Comparison of ENCODE assay signal across 8 cellular contexts in the genomic region with DNA sequence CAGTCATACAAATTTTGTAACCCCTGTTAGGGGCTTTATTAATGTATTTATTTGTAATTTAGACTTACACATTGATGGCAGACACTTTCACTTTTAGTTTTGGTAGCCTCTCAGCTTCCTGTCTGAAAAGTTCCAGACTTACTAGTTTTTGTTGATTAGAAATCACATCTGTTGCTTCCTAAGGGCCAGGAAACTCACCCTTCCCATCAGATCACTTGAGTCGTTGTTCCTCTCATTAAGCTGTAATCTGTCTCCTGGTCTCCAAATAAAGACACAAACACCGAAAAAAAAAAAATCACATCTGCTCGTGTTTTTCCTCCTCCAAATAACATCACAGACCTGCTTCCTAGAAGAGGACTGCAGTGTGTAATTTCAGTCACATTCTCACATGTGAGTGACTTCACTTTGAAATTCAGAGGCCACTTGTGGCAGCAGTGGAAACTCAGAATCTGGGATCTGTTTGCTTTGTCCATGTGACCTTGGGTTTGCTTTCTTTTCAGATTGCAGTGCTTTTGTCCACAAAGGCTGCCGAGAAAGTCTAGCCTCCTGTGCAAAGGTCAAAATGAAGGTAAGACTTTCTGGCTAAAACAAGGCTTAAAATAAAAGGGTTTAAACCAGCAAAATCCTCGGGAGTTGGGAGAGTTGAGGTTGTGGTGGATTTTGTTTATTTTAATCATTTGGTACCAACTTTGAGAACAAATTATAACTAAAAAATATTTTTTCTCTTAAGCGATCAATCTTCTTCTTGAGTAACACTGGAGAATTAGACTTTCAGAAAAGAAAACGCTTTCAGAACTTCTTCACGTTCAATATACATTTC.
A peak's percentile ranks its signal among the peaks of the same experiment; 100 is the strongest.
DNase-seq lines count a peak whose midpoint lies in the region; ATAC-seq and TF ChIP-seq lines count a peak whose summit lies in the region.

No MANE protein-coding gene starts in this region.

- H3K27me3 ChIP-seq in BJ (ENCODE audit: control insufficient read depth, insufficient read depth, low read length), result no peaks in the 10 kb centered on the region
- H3K27me3 ChIP-seq in naive thymus-derived CD4-positive, alpha-beta T cell (ENCODE audit: control insufficient read depth in 2 of 2, insufficient read depth in 2 of 2, low read length in 2 of 2), result no peaks in the 10 kb centered on the region

- POLR2A ChIA-PET in BJ (lab: Charles Lee), result interaction anchor here (0.6 kb wide), 1 partner anchor 88 kb away, joined by 4 read pairs; no protein-coding TSS in a partner anchor
- POLR2A ChIA-PET in naive thymus-derived CD4-positive, alpha-beta T cell (lab: Charles Lee), result interaction anchor here (1.1 to 2.6 kb wide), 4 partner anchors 12 to 25 kb away, joined by 3 to 20 read pairs (median 5); no protein-coding TSS in a partner anchor

- no peak for DNase-seq in BJ (ENCODE audit: low read depth)
- DNase-seq in NCI-H2171 treated with DMSO at 0.1 percent for 48 hours (lab: John Stamatoyannopoulos, UW), result peak; percentile 90
- no peak for DNase-seq in effector memory CD8-positive, alpha-beta T cell
- peak in 1 of 9 donors; percentile 57 for DNase-seq in naive thymus-derived CD4-positive, alpha-beta T cell
- DNase-seq in NCI-H748 treated with DMSO at 0.1 percent for 48 hours (lab: John Stamatoyannopoulos, UW), result no peak
- no peak for DNase-seq in NOMO-1 treated with DMSO at 0.1 percent for 48 hours (lab: John Stamatoyannopoulos, UW; ENCODE audit: unreplicated experiment)
- DNase-seq in 8988T, result no peak

- peak overlapping the region; percentile 1; the same call in 1 of the 2 replicates for H3K4me3 ChIP-seq in BJ (ENCODE audit: low read depth, low read length)
- H3K4me3 ChIP-seq in naive thymus-derived CD4-positive, alpha-beta T cell (ENCODE audit: low read length), result peak overlapping the region; percentile 44

- H3K4me1 ChIP-seq in naive thymus-derived CD4-positive, alpha-beta T cell (ENCODE audit: control insufficient read depth in 2 of 2, insufficient read depth in 2 of 2, low read length in 2 of 2), result peaks cover 50 to 66% of the 10 kb centered on the region in 2 donors

- intact Hi-C loops in naive thymus-derived CD4-positive, alpha-beta T cell (cut with micrococcal nuclease), result loop anchor here (1.0 to 10.0 kb wide), 13 partner anchors 17 to 973 kb away; no protein-coding TSS in a partner anchor

- no peaks in the 10 kb centered on the region for H3K9me3 Mint-ChIP-seq in effector memory CD8-positive, alpha-beta T cell
- H3K9me3 Mint-ChIP-seq in naive thymus-derived CD4-positive, alpha-beta T cell, result no peaks in the 10 kb centered on the region

- peak overlapping the region; percentile 84 for H3K27ac ChIP-seq in naive thymus-derived CD4-positive, alpha-beta T cell (ENCODE audit: low read depth, low read length)

- CTCF ChIA-PET in BJ (lab: Yijun Ruan, JAX), result no interaction called here
- CTCF ChIA-PET in naive thymus-derived CD4-positive, alpha-beta T cell (lab: Charles Lee), result interaction anchor here (0.6 to 1.2 kb wide), 2 partner anchors 22 to 83 kb away, joined by 3 read pairs; no protein-coding TSS in a partner anchor

- H3K27ac Mint-ChIP-seq in effector memory CD8-positive, alpha-beta T cell, result peak overlapping the region; percentile 95 to 99
- H3K27ac Mint-ChIP-seq in naive thymus-derived CD4-positive, alpha-beta T cell, result peak overlapping the region; percentile 94 to 100 (median 98)

- H3K36me3 ChIP-seq in BJ (ENCODE audit: control insufficient read depth, insufficient read depth, low read length), result peaks cover 4% of the 10 kb centered on the region
- H3K36me3 ChIP-seq in naive thymus-derived CD4-positive, alpha-beta T cell (ENCODE audit: control insufficient read depth in 2 of 3, insufficient read depth in 3 of 3, low read length in 3 of 3), result peaks cover 4 to 36% (median 12%) of the 10 kb centered on the region in 3 experiments

- H3K9me3 ChIP-seq in naive thymus-derived CD4-positive, alpha-beta T cell (ENCODE audit: control insufficient read depth in 2 of 3, low read length in 3 of 3), result no peaks in the 10 kb centered on the region

- H3K36me3 Mint-ChIP-seq in effector memory CD8-positive, alpha-beta T cell (ENCODE audit: insufficient read depth), result peaks cover 69% of the 10 kb centered on the region
- H3K36me3 Mint-ChIP-seq in naive thymus-derived CD4-positive, alpha-beta T cell, result peaks cover 4 to 39% (median 21%) of the 10 kb centered on the region in 5 donors

- H3K27me3 Mint-ChIP-seq in effector memory CD8-positive, alpha-beta T cell, result no peaks in the 10 kb centered on the region
- H3K27me3 Mint-ChIP-seq in naive thymus-derived CD4-positive, alpha-beta T cell, result no peaks in the 10 kb centered on the region

- no peak for TF ChIP-seq CTCF in BJ (IDR thresholded peaks at IDR 0.05; ENCODE audit: insufficient read depth, low read depth, low read length)

- peaks cover 54 to 85% of the 10 kb centered on the region in 2 donors for H3K4me1 Mint-ChIP-seq in effector memory CD8-positive, alpha-beta T cell (ENCODE audit: low read depth in 2 of 2)
- peaks cover 48 to 89% (median 84%) of the 10 kb centered on the region in 7 donors for H3K4me1 Mint-ChIP-seq in naive thymus-derived CD4-positive, alpha-beta T cell

- ATAC-seq in GM19468 (IDR thresholded peaks at IDR 0.05; ENCODE audit: extremely low read depth, unreplicated experiment), result peak; percentile 2
- peak; percentile 35 for ATAC-seq in effector memory CD8-positive, alpha-beta T cell (replicated peaks)
- ATAC-seq in naive thymus-derived CD4-positive, alpha-beta T cell, result peak; percentile 35

- H3K4me3 Mint-ChIP-seq in effector memory CD8-positive, alpha-beta T cell, result peak overlapping the region; percentile 75 to 84
- H3K4me3 Mint-ChIP-seq in naive thymus-derived CD4-positive, alpha-beta T cell, result peak overlapping the region; percentile 77 to 93 (median 89)
